In the genomic region with DNA sequence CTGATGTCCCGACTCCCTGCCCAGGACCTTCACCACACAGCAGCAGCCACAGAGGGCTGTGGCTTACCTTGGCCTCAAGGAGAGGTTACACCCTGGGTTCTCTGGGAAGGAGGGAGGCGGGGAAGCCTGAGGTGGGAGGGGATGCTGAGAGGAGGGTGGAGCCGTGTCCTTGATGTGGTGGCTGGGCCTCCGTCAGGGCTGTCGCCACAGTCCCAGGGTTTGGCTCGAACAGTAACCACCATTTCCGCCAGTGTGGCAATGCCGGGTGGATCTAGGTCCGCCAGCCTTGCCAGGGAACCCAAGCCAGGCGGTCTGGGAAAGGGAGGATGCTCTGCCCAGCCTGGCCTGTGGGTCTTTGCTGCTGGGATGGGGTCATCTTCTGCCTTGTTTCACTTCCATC, we compare ENCODE assay signal across 1 cellular context.
TF ChIP-seq lines count a peak whose summit lies in the region.

No MANE protein-coding gene starts in this region.

TF ChIP-seq in HepG2, 621 proteins besides CTCF, POLR2A, EP300 and RAD21 (continued from another document):
- TF ChIP-seq ZBTB1 (CRISPR knock-in tag; IDR thresholded peaks at IDR 0.05; ENCODE audit: borderline replicate concordance) (no peak), ZNF687 (CRISPR knock-in tag; IDR thresholded peaks at IDR 0.05) (peak; percentile 13; the same call in 1 of the 2 replicates), MTA1 (CRISPR knock-in tag; IDR thresholded peaks at IDR 0.05; ENCODE audit: borderline replicate concordance) (no peak), BCL6 (CRISPR knock-in tag; IDR thresholded peaks at IDR 0.05) (no peak)
